ENCODE assay signal across 14 cellular contexts in genomic region chr2:172460780-172461201, GRCh38. TPM values are rescaled to one million over a fixed set of nuclear protein-coding genes. Genes with fewer than 3 reads are reported as not detected.
DNase-seq lines count a peak whose midpoint lies in the region; ATAC-seq and TF ChIP-seq lines count a peak whose summit lies in the region.
"Had no signal": no experiment of that assay in that cellular context is flagged by ENCODE, and none has a peak within 500 bp of the region (broad histone marks: within the 10 kb centered on the region; RNA-seq: fewer than 3 reads in every experiment).

No MANE protein-coding gene starts in this region.

- POLR2A ChIA-PET in RWPE1 (lab: Yijun Ruan, JAX; ENCODE audit: low non-redundant PET): no interaction called here

- H3K36me3 ChIP-seq in psoas muscle (ENCODE audit: insufficient read depth in 1 of 2, low read depth in 1 of 2): no peaks in the 10 kb centered on the region
- H3K36me3 ChIP-seq: adrenal gland had no signal

- 74 to 88% (median 79%) methylated on average over 1 of the region's 1 CpG for WGBS in psoas muscle, 3 donors

- DNase-seq in AG09309 (ENCODE audit: low read depth) (peak; percentile 29), ELR (ENCODE audit: low read depth) (peak; percentile 69), RPMI7951 (ENCODE audit: low read depth) (peak; percentile 57), epithelial cell of prostate (ENCODE audit: low read depth, low spot score) (no peak), psoas muscle (no peak), RWPE1 (ENCODE audit: low spot score) (no peak)
- no peak for DNase-seq in activated effector memory CD4-positive, alpha-beta T cell treated with Interleukin-2 at 50 U/mL for 16 hours
- DNase-seq: adrenal gland; Karpas-422; OCI-M1; right cardiac atrium; stimulated activated naive CD8-positive, alpha-beta T cell treated with anti-CD3 and anti-CD28 coated beads, Interleukin-15, Interleukin-2, amounts not matched to agents 100 U/mL and 50 U/mL, for 24 hours; T-helper 9 cell had no signal

- H3K4me1 ChIP-seq in psoas muscle: peaks cover 4% of the 10 kb centered on the region

- H3K4me3 ChIP-seq in AG09309 (ENCODE audit: control insufficient read depth, low read depth, low read length) (no peak overlapping the region), psoas muscle (no peak overlapping the region)
- H3K4me3 ChIP-seq: adrenal gland had no signal

- H3K9me3 ChIP-seq in psoas muscle: no peaks in the 10 kb centered on the region
- H3K9me3 ChIP-seq: adrenal gland had no signal

- H3K27ac ChIP-seq in epithelial cell of prostate: peak overlapping the region; percentile 87
- no peak overlapping the region for H3K27ac ChIP-seq in psoas muscle
- no peak overlapping the region for H3K27ac ChIP-seq in RWPE1

- H3K27me3 ChIP-seq in psoas muscle (ENCODE audit: insufficient read depth in 3 of 3, low read length in 2 of 3): no peaks in the 10 kb centered on the region
- H3K27me3 ChIP-seq: adrenal gland had no signal

- intact Hi-C loops in psoas muscle (cut with DNase I): loop anchor here (5.0 to 10.0 kb wide), 3 partner anchors 33 to 173 kb away; partner anchors contain the start of gene ITGA6 (in 1 of the 2)

- no peak for ATAC-seq in psoas muscle
- no peak for ATAC-seq in HG03039 (IDR thresholded peaks at IDR 0.05; ENCODE audit: unreplicated experiment)

- TF ChIP-seq CTCF in AG09309 (IDR thresholded peaks at IDR 0.05; ENCODE audit: control insufficient read depth, insufficient read depth, low read depth, low read length, missing control alignments) (no peak), psoas muscle (IDR thresholded peaks at IDR 0.05) (no peak), RWPE1 (conservative IDR thresholded peaks at IDR 0.05; ENCODE audit: low read depth) (no peak)

- CTCF ChIA-PET in RWPE1 (lab: Yijun Ruan, JAX): interaction anchor here (0.5 to 3.1 kb wide), 7 partner anchors 33 to 1532 kb away, joined by 3 to 24 read pairs (median 5); partner anchors contain the start of genes GORASP2 and ITGA6

RNA-seq across cellular contexts. Expression of gene ITGA6, which starts 33.4 kb away (rescaled TPM):
- 61.8 and 62.0 TPM in 2 replicates for total RNA-seq in RPMI7951 (2014; rRNA removed; shearing (Covaris generic))
- 10 to 100 TPM; 25.9 to 46.5 (median 43.8) TPM for total RNA-seq in psoas muscle
- polyA plus RNA-seq in psoas muscle: 10 to 100 TPM; 16.4 to 22.3 (median 20.9) TPM

Comparison
In these comparisons a context has a peak if more than half of its experiments do, and no peak if none do; other contexts are left out.
1. DNase-seq: peak in AG09309 (single experiment), ELR (single experiment) and RPMI7951 (single experiment); none in epithelial cell of prostate (single experiment), psoas muscle (0 of 2), RWPE1 (single experiment) and activated effector memory CD4-positive, alpha-beta T cell treated with Interleukin-2 at 50 U/mL for 16 hours (single experiment).